ENCODE assay signal across 17 cellular contexts in the genomic region with DNA sequence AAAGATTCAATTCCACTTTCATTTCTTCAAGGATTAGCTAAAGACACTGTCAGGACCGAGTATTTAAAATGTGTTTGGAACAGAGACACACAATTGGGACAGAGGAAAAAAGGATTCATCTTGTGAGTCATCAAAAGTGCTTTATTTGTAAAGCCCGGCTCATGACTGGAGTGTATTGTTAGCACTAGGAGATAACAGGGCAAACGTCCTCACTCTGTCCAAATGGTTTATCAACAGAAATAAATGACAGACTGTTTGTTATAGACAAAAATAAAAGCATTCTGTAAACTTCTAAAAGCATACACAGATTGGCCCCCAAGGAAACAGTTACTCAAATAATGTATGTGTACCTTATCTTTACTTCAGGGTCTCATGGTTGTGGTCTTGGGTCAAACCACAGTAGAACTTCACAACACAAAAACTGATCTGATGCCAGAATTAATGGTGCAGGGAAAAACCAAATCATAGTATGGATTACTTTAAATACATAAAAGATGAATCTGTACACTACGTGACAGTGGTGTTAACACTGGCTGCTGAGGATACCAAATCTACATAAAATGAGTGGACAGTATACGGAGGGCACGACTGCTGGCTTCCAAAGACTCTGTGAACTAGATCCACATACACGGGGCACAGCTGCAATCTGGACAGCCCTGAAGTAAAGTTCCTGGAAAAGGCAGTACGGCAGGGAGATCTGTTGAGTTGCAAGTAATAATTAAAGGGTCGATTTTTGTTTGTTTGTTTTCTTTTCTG.
A peak's percentile ranks its signal among the peaks of the same experiment; 100 is the strongest.
DNase-seq lines count a peak whose midpoint lies in the region; TF ChIP-seq lines count a peak whose summit lies in the region.
"Had no signal": no experiment of that assay in that cellular context is flagged by ENCODE, and none has a peak within 500 bp of the region (broad histone marks: within the 10 kb centered on the region; RNA-seq: fewer than 3 reads in every experiment).

No MANE protein-coding gene starts in this region.

- TF ChIP-seq CTCF in MCF 10A (IDR thresholded peaks at IDR 0.05; ENCODE audit: unreplicated experiment) (no peak), breast epithelium (IDR thresholded peaks at IDR 0.05) (no peak), fibroblast of villous mesenchyme (IDR thresholded peaks at IDR 0.05; ENCODE audit: insufficient read depth, low read depth, low read length) (no peak), smooth muscle cell (IDR thresholded peaks at IDR 0.05; ENCODE audit: borderline replicate concordance, insufficient read depth, poor library complexity, severe bottlenecking) (no peak), BE2C (IDR thresholded peaks at IDR 0.05; ENCODE audit: low read depth, low read length) (no peak)

- POLR2A ChIA-PET in MCF 10A (lab: Yijun Ruan, JAX): no interaction called here

- peaks cover 11% of the 10 kb centered on the region for H3K36me3 Mint-ChIP-seq in MCF 10A (ENCODE audit: insufficient read depth, unreplicated experiment)
- peaks cover 64% of the 10 kb centered on the region for H3K36me3 Mint-ChIP-seq in activated naive CD8-positive, alpha-beta T cell treated with anti-CD3 and anti-CD28 coated beads for 36 hours

- H3K4me2 ChIP-seq in smooth muscle cell: peak overlapping the region; percentile 11

- CTCF ChIA-PET in MCF 10A (lab: Yijun Ruan, JAX): interaction anchor here (0.6 kb wide), 1 partner anchor 788 kb away, joined by 3 read pairs; no protein-coding TSS in a partner anchor

- no peak overlapping the region for H3K27ac Mint-ChIP-seq in MCF 10A (ENCODE audit: low read depth, unreplicated experiment)
- H3K27ac Mint-ChIP-seq in activated naive CD8-positive, alpha-beta T cell treated with anti-CD3 and anti-CD28 coated beads for 36 hours: peak overlapping the region; percentile 5
- H3K27ac Mint-ChIP-seq: activated CD4-positive, alpha-beta T cell treated with anti-CD3 and anti-CD28 coated beads for 36 hours; CD4-positive, CD25-positive, alpha-beta regulatory T cell had no signal

- no peaks in the 10 kb centered on the region for H3K9me3 Mint-ChIP-seq in MCF 10A (ENCODE audit: unreplicated experiment)
- peaks cover 2% of the 10 kb centered on the region for H3K9me3 Mint-ChIP-seq in activated naive CD8-positive, alpha-beta T cell treated with anti-CD3 and anti-CD28 coated beads for 36 hours

- H3K4me1 ChIP-seq in breast epithelium (no peaks in the 10 kb centered on the region), smooth muscle cell (ENCODE audit: low read depth) (no peaks in the 10 kb centered on the region), BE2C (no peaks in the 10 kb centered on the region)

- 34% methylated on average over 9 of the region's 9 CpGs for WGBS in smooth muscle cell (ENCODE audit: low lambda C conversion rate)

- DNase-seq in MCF 10A (ENCODE audit: unreplicated experiment): no peak
- DNase-seq in breast epithelium (ENCODE audit: low spot score in 2 of 2): no peak
- DNase-seq in activated naive CD8-positive, alpha-beta T cell treated with anti-CD3 and anti-CD28 coated beads for 36 hours: no peak
- DNase-seq in fibroblast of villous mesenchyme (ENCODE audit: low read depth): peak; percentile 51
- no peak for DNase-seq in smooth muscle cell (lab: John Stamatoyannopoulos, UW; ENCODE audit: unreplicated experiment)
- DNase-seq in stimulated activated CD4-positive, alpha-beta T cell treated with anti-CD3 and anti-CD28 coated beads, Interleukin-1b, Interleukin-23, amount 100 ng/mL, for 48 hours: no peak
- DNase-seq in activated gamma-delta T cell treated with Interleukin-2 at 50 U/mL for 16 hours: no peak
- no peak for DNase-seq in BE2C
- DNase-seq: activated CD4-positive, alpha-beta T cell treated with anti-CD3 and anti-CD28 coated beads for 36 hours; activated naive CD8-positive, alpha-beta T cell treated with anti-CD3 and anti-CD28 coated beads, Interleukin-2, amount 10 ng/mL, durations not matched to agents 7 days and 5 days; CD4-positive, CD25-positive, alpha-beta regulatory T cell; H7; kidney; MV-4-11; ovary; SHP77 treated with DMSO at 0.1 percent for 48 hours; trophoblast cell had no signal

- H3K4me3 ChIP-seq in breast epithelium (no peak overlapping the region), fibroblast of villous mesenchyme (ENCODE audit: low read depth, low read length) (no peak overlapping the region), smooth muscle cell (no peak overlapping the region), BE2C (ENCODE audit: low read depth, low read length) (no peak overlapping the region)
- H3K4me3 ChIP-seq: ovary had no signal

- no peak overlapping the region for H2AFZ ChIP-seq in smooth muscle cell (ENCODE audit: low read depth)

- TSS peak; percentile 34 for BruUV-seq in MCF 10A (replicated peaks; lab: Mats Ljungman, UMichigan)

- intact Hi-C loops in MCF 10A (cut with micrococcal nuclease) (no loop called here), breast epithelium (cut with DNase I; ENCODE audit: low total_unique reads) (no loop called here)

- no peaks in the 10 kb centered on the region for H3K27me3 Mint-ChIP-seq in MCF 10A (ENCODE audit: insufficient read depth, unreplicated experiment)
- H3K27me3 Mint-ChIP-seq in activated naive CD8-positive, alpha-beta T cell treated with anti-CD3 and anti-CD28 coated beads for 36 hours: no peaks in the 10 kb centered on the region
- H3K27me3 Mint-ChIP-seq: activated CD4-positive, alpha-beta T cell treated with anti-CD3 and anti-CD28 coated beads for 36 hours; activated naive CD8-positive, alpha-beta T cell treated with anti-CD3 and anti-CD28 coated beads, Interleukin-2, amount 10 ng/mL, durations not matched to agents 7 days and 5 days; CD4-positive, CD25-positive, alpha-beta regulatory T cell had no signal

- no peaks in the 10 kb centered on the region for H4K20me1 ChIP-seq in smooth muscle cell (ENCODE audit: low read depth)

- H3K27me3 ChIP-seq in breast epithelium: no peaks in the 10 kb centered on the region
- H3K27me3 ChIP-seq in smooth muscle cell (ENCODE audit: low read depth): no peaks in the 10 kb centered on the region
- H3K27me3 ChIP-seq in BE2C: no peaks in the 10 kb centered on the region
- H3K27me3 ChIP-seq: ovary had no signal

- H3K27ac ChIP-seq in breast epithelium (no peak overlapping the region), smooth muscle cell (ENCODE audit: low read depth) (no peak overlapping the region)
- H3K27ac ChIP-seq: ovary had no signal

- H3K79me2 ChIP-seq in smooth muscle cell (ENCODE audit: low read depth): no peaks in the 10 kb centered on the region

- TF ChIP-seq POLR2A in breast epithelium (IDR thresholded peaks at IDR 0.05): no peak

- H3K9me3 ChIP-seq in breast epithelium: peaks cover 0 to 8% of the 10 kb centered on the region in 2 donors
- H3K9me3 ChIP-seq in smooth muscle cell (replicated peaks; ENCODE audit: low read depth): no peaks in the 10 kb centered on the region
- no peaks in the 10 kb centered on the region for H3K9me3 ChIP-seq in BE2C
- H3K9me3 ChIP-seq: ovary had no signal

- H3K4me3 Mint-ChIP-seq in MCF 10A (ENCODE audit: unreplicated experiment): no peak overlapping the region
- H3K4me3 Mint-ChIP-seq in activated naive CD8-positive, alpha-beta T cell treated with anti-CD3 and anti-CD28 coated beads for 36 hours: no peak overlapping the region
- H3K4me3 Mint-ChIP-seq: activated CD4-positive, alpha-beta T cell treated with anti-CD3 and anti-CD28 coated beads for 36 hours; activated naive CD8-positive, alpha-beta T cell treated with anti-CD3 and anti-CD28 coated beads, Interleukin-2, amount 10 ng/mL, durations not matched to agents 7 days and 5 days; CD4-positive, CD25-positive, alpha-beta regulatory T cell had no signal

- H3K9ac ChIP-seq in smooth muscle cell (ENCODE audit: low read depth): no peak overlapping the region

- H3K36me3 ChIP-seq in breast epithelium (no peaks in the 10 kb centered on the region), smooth muscle cell (ENCODE audit: low read depth) (no peaks in the 10 kb centered on the region), BE2C (peaks cover 5% of the 10 kb centered on the region)
- H3K36me3 ChIP-seq: ovary had no signal

- no peaks in the 10 kb centered on the region for H3K4me1 Mint-ChIP-seq in MCF 10A (ENCODE audit: insufficient read depth, unreplicated experiment)
- no peaks in the 10 kb centered on the region for H3K4me1 Mint-ChIP-seq in activated naive CD8-positive, alpha-beta T cell treated with anti-CD3 and anti-CD28 coated beads for 36 hours
- H3K4me1 Mint-ChIP-seq: activated CD4-positive, alpha-beta T cell treated with anti-CD3 and anti-CD28 coated beads for 36 hours had no signal

- no peaks in the 10 kb centered on the region for H3F3A ChIP-seq in smooth muscle cell (ENCODE audit: low read depth)
